12 cellular contexts compared by ENCODE assay signal in genomic region chr4:79652232-79652631, GRCh38.
DNase-seq lines count a peak whose midpoint lies in the region; ATAC-seq and TF ChIP-seq lines count a peak whose summit lies in the region.
"Had no signal": no experiment of that assay in that cellular context is flagged by ENCODE, and none has a peak within 500 bp of the region (broad histone marks: within the 10 kb centered on the region; RNA-seq: fewer than 3 reads in every experiment).

No MANE protein-coding gene starts in this region.

- no peak overlapping the region for H3K9ac ChIP-seq in H9 (ENCODE audit: extremely low read depth, insufficient read length, low read length)

- H3K4me1 Mint-ChIP-seq in H9: peaks cover 23 to 31% of the 10 kb centered on the region in 2 experiments

- POLR2A ChIA-PET in Panc1 (lab: Charles Lee) (no interaction called here), PC-9 (lab: Charles Lee; ENCODE audit: unreplicated experiment) (no interaction called here)

- no peaks in the 10 kb centered on the region for H3K9me2 ChIP-seq in PC-9 (ENCODE audit: insufficient read depth)

- no peaks in the 10 kb centered on the region for H3K9me3 ChIP-seq in H9 (ENCODE audit: control insufficient read depth, low read depth, low read length)
- H3K9me3 ChIP-seq in Panc1 (ENCODE audit: control insufficient read depth, insufficient read depth, low read depth, low read length): no peaks in the 10 kb centered on the region
- no peaks in the 10 kb centered on the region for H3K9me3 ChIP-seq in PC-9 (ENCODE audit: insufficient read depth, low read depth)

- H2BK12ac ChIP-seq in H9 (ENCODE audit: insufficient read length, low read depth, low read length): no peak overlapping the region

- H3K79me1 ChIP-seq in H9 (ENCODE audit: insufficient read depth, low read depth, low read length, poor library complexity, severe bottlenecking): no peaks in the 10 kb centered on the region

- CTCF ChIA-PET in Panc1 (lab: Charles Lee) (no interaction called here), PC-9 (lab: Charles Lee) (no interaction called here)

- TF ChIP-seq CTCF in H9 (conservative IDR thresholded peaks at IDR 0.05): no peak
- no peak for TF ChIP-seq CTCF in Panc1 (IDR thresholded peaks at IDR 0.05)
- TF ChIP-seq CTCF in fibroblast of the aortic adventitia (IDR thresholded peaks at IDR 0.05; ENCODE audit: insufficient read depth, low read length): no peak
- no peak for TF ChIP-seq CTCF in PC-9 (conservative IDR thresholded peaks at IDR 0.05)

- no peak overlapping the region for H2AK5ac ChIP-seq in H9 (ENCODE audit: insufficient read length, low read length)

- no peak overlapping the region for H4K8ac ChIP-seq in H9 (replicated peaks; ENCODE audit: insufficient read length, low read depth, low read length)

- H3K79me2 ChIP-seq in H9 (ENCODE audit: insufficient read depth, low read length) (no peaks in the 10 kb centered on the region), PC-9 (ENCODE audit: low read depth) (no peaks in the 10 kb centered on the region)

- H2BK15ac ChIP-seq in H9 (ENCODE audit: low read depth, low read length): no peak overlapping the region

- H3K56ac ChIP-seq in H9 (ENCODE audit: insufficient read length, low read depth, low read length): no peak overlapping the region

- ATAC-seq in Panc1 (peak; percentile 77), sciatic nerve (peak; percentile 61)

- no peak overlapping the region for H4K5ac ChIP-seq in H9 (ENCODE audit: insufficient read length, low read depth, low read length)

- no peaks in the 10 kb centered on the region for H3K27me3 Mint-ChIP-seq in H9 (ENCODE audit: low read depth)
- H3K27me3 Mint-ChIP-seq: brain had no signal

- no peak overlapping the region for H3K4ac ChIP-seq in H9 (ENCODE audit: low read depth, low read length)

- no peak overlapping the region for H3K14ac ChIP-seq in H9 (ENCODE audit: insufficient read depth, low read length)

- peaks cover 10% of the 10 kb centered on the region; the same call in 1 of the 2 replicates for H3K4me1 ChIP-seq in H9 (ENCODE audit: insufficient read depth, low read length)
- H3K4me1 ChIP-seq in Panc1 (ENCODE audit: control insufficient read depth, insufficient read depth, low read length): no peaks in the 10 kb centered on the region; the same call in none of the 2 replicates
- no peaks in the 10 kb centered on the region; the same call in 1 of the 2 replicates for H3K4me1 ChIP-seq in PC-9 (replicated peaks; ENCODE audit: insufficient read depth)

- H4K20me1 ChIP-seq in H9 (ENCODE audit: control insufficient read depth, insufficient read depth, insufficient read length): no peaks in the 10 kb centered on the region
- no peaks in the 10 kb centered on the region for H4K20me1 ChIP-seq in PC-9 (ENCODE audit: insufficient read depth)

- intact Hi-C loops in Panc1 (cut with micrococcal nuclease; ENCODE audit: unreplicated experiment): no loop called here
- intact Hi-C loops in sciatic nerve (cut with DNase I): no loop called here
- intact Hi-C loops in PC-9 (cut with micrococcal nuclease; ENCODE audit: unreplicated experiment): no loop called here

- no peak for DNase-seq in H9
- no peak for DNase-seq in Panc1 (ENCODE audit: low read depth, low spot score)
- peak; percentile 79 for DNase-seq in fibroblast of the aortic adventitia (ENCODE audit: low read depth)
- no peak for DNase-seq in sciatic nerve (ENCODE audit: low spot score)
- no peak for DNase-seq in D341Med (ENCODE audit: low spot score)
- DNase-seq in PC-9: no peak
- no peak for DNase-seq in C1 segment of cervical spinal cord (lab: John Stamatoyannopoulos, UW)
- DNase-seq in islet precursor cell: no peak
- DNase-seq: glutamatergic neuron; MV-4-11; stimulated activated CD4-positive, alpha-beta T cell treated with anti-CD3 and anti-CD28 coated beads, Interleukin-12 subunit alpha, Interleukin-12 subunit beta, amount 100 ng/mL, for 4 hours had no signal

- H2BK120ac ChIP-seq in H9 (ENCODE audit: low read depth, low read length, poor library complexity, severe bottlenecking): no peak overlapping the region

- H3K27ac ChIP-seq in H9 (ENCODE audit: insufficient read length, low read depth, low read length) (no peak overlapping the region), Panc1 (ENCODE audit: low read length) (no peak overlapping the region), PC-9 (no peak overlapping the region)

- in situ Hi-C loops in Panc1 (cut with HindIII; ENCODE audit: low pct_unique_long_range_greater_than_20kb, low sequenced_read_pairs): no loop called here

- no peak overlapping the region for H2BK5ac ChIP-seq in H9 (ENCODE audit: insufficient read length, low read length)

- no peak overlapping the region for H3K18ac ChIP-seq in H9 (ENCODE audit: insufficient read length, low read depth, low read length)

- peaks cover 2 to 3% of the 10 kb centered on the region in 2 experiments; a peak in 4 of 5 replicates for H3K9me3 Mint-ChIP-seq in H9

- H2AFZ ChIP-seq in H9 (ENCODE audit: low read length): no peak overlapping the region
- no peak overlapping the region for H2AFZ ChIP-seq in PC-9

- H2BK20ac ChIP-seq in H9 (ENCODE audit: low read depth, low read length, poor library complexity, severe bottlenecking): no peak overlapping the region

- no CpG with 5 or more reads among the region's 4 CpGs for WGBS in H9 (ENCODE audit: extremely low coverage, insufficient read length, low lambda C conversion rate)

- no peaks in the 10 kb centered on the region for H3K23me2 ChIP-seq in H9 (ENCODE audit: insufficient read length, low read depth, low read length, poor library complexity, severe bottlenecking)

- H3K27me3 ChIP-seq in H9 (ENCODE audit: insufficient read depth, low read length) (no peaks in the 10 kb centered on the region), Panc1 (ENCODE audit: control insufficient read depth, insufficient read depth, low read length) (no peaks in the 10 kb centered on the region), PC-9 (ENCODE audit: insufficient read depth, low read depth) (no peaks in the 10 kb centered on the region)

- H3K4me2 ChIP-seq in H9 (ENCODE audit: insufficient read depth, insufficient read length, low read length) (no peak overlapping the region), PC-9 (no peak overlapping the region)

- peaks cover 2% of the 10 kb centered on the region in 3 experiments for H3K36me3 Mint-ChIP-seq in H9 (ENCODE audit: insufficient read depth in 1 of 3, low read depth in 3 of 3)
- H3K36me3 Mint-ChIP-seq: brain had no signal

- H3T11ph ChIP-seq in H9 (ENCODE audit: low read length): no peak overlapping the region

- H3K4me3 ChIP-seq in Panc1 (ENCODE audit: low read depth in 2 of 2, low read length in 2 of 2): no peak overlapping the region
- H3K4me3 ChIP-seq in fibroblast of the aortic adventitia (ENCODE audit: low read depth, low read length): no peak overlapping the region
- H3K4me3 ChIP-seq in PC-9: no peak overlapping the region

- BruUV-seq in Panc1 (replicated peaks; lab: Mats Ljungman, UMichigan) (no TSS peak), PC-9 (replicated peaks; lab: Mats Ljungman, UMichigan) (no TSS peak)

- no peak overlapping the region for H3K23ac ChIP-seq in H9 (ENCODE audit: insufficient read length, low read depth, low read length)

- H3F3A ChIP-seq in PC-9 (ENCODE audit: insufficient read depth, low read depth): no peaks in the 10 kb centered on the region

- peak overlapping the region in 2 of 3 experiments; percentile 10 to 49; a peak in 1 of 7 replicates for H3K27ac Mint-ChIP-seq in H9

- H3K36me3 ChIP-seq in Panc1 (ENCODE audit: control insufficient read depth, insufficient read depth, low read length) (no peaks in the 10 kb centered on the region), PC-9 (ENCODE audit: low read depth) (no peaks in the 10 kb centered on the region)

- H4K91ac ChIP-seq in H9 (ENCODE audit: insufficient read length, low read depth, low read length): no peak overlapping the region

- no peak overlapping the region for H3K4me3 Mint-ChIP-seq in H9
- H3K4me3 Mint-ChIP-seq: brain had no signal
